In genomic region chr15:42130246-42130986, GRCh38 we compare ENCODE assay signal across 16 cellular contexts. TPM values are rescaled to one million over a fixed set of nuclear protein-coding genes. Genes with fewer than 3 reads are reported as not detected.
"Had no signal": no experiment of that assay in that cellular context is flagged by ENCODE, and none has a peak within 500 bp of the region (broad histone marks: within the 10 kb centered on the region; RNA-seq: fewer than 3 reads in every experiment).

No MANE protein-coding gene starts in this region.

- H3K27me3 ChIP-seq: gastrocnemius medialis, neural progenitor cell had no signal

- ATAC-seq: activated CD8-positive, alpha-beta memory T cell treated with anti-CD3 and anti-CD28 coated beads, Interleukin-2, amount 10 ng/mL, durations not matched to agents 7 days and 5 days; gastrocnemius medialis; heart right ventricle; left ventricle myocardium superior; stimulated activated effector memory CD8-positive, alpha-beta T cell treated with anti-CD3 and anti-CD28 coated beads, Interleukin-12 subunit alpha, Interleukin-12 subunit beta, amount 100 ng/mL, for 72 hours had no signal

- H3K4me1 ChIP-seq: gastrocnemius medialis, heart right ventricle, tibial artery had no signal

- H3K36me3 ChIP-seq: gastrocnemius medialis, heart right ventricle, neural progenitor cell, tibial artery had no signal

- H3K9me3 ChIP-seq: gastrocnemius medialis, heart right ventricle, tibial artery had no signal

- DNase-seq: activated CD4-positive, alpha-beta T cell treated with anti-CD3 and anti-CD28 coated beads, Interleukin-2, amount 50 U/mL, for 1 hour; activated CD4-positive, CD25-positive, alpha-beta regulatory T cell; activated CD8-positive, alpha-beta memory T cell treated with anti-CD3 and anti-CD28 coated beads, Interleukin-2, amount 10 ng/mL, durations not matched to agents 7 days and 5 days; activated naive CD4-positive, alpha-beta T cell treated with anti-CD3 and anti-CD28 coated beads, Interleukin-2, amount 10 ng/mL, durations not matched to agents 7 days and 5 days; central memory CD4-positive, alpha-beta T cell; effector CD4-positive, alpha-beta T cell; gastrocnemius medialis; heart right ventricle; left ventricle myocardium superior; T-helper 2 cell; tibial artery had no signal

- H3K27ac ChIP-seq: coronary artery, gastrocnemius medialis, heart right ventricle, neural progenitor cell, skin epidermis, tibial artery had no signal

- H3K4me3 ChIP-seq: coronary artery, gastrocnemius medialis, heart right ventricle, neural progenitor cell, skin epidermis, tibial artery had no signal

RNA-seq across cellular contexts. Expression of gene PLA2G4F, which starts 26.0 kb away (rescaled TPM):
- total RNA-seq: activated CD8-positive, alpha-beta memory T cell treated with anti-CD3 and anti-CD28 coated beads, Interleukin-2, amount 10 ng/mL, durations not matched to agents 7 days and 5 days; activated T-helper 1 cell treated with anti-CD3 and anti-CD28 coated beads, Interleukin-12 subunit alpha, Interleukin-12 subunit beta, Interleukin-2, Interleukin-4 antibody, amounts not matched to agents 30 ng/mL and 10 ng/mL and 1 ng/mL, durations not matched to agents 14 hours and 24 hours and 36 hours had no signal

RNA-seq across cellular contexts. Expression of gene PLA2G4D, which starts 36.1 kb away (rescaled TPM):
- total RNA-seq: activated CD8-positive, alpha-beta memory T cell treated with anti-CD3 and anti-CD28 coated beads, Interleukin-2, amount 10 ng/mL, durations not matched to agents 7 days and 5 days; activated T-helper 1 cell treated with anti-CD3 and anti-CD28 coated beads, Interleukin-12 subunit alpha, Interleukin-12 subunit beta, Interleukin-2, Interleukin-4 antibody, amounts not matched to agents 30 ng/mL and 10 ng/mL and 1 ng/mL, durations not matched to agents 14 hours and 24 hours and 36 hours; heart right ventricle; left ventricle myocardium superior had no signal
